ENCODE assay signal across 20 cellular contexts in the genomic region with DNA sequence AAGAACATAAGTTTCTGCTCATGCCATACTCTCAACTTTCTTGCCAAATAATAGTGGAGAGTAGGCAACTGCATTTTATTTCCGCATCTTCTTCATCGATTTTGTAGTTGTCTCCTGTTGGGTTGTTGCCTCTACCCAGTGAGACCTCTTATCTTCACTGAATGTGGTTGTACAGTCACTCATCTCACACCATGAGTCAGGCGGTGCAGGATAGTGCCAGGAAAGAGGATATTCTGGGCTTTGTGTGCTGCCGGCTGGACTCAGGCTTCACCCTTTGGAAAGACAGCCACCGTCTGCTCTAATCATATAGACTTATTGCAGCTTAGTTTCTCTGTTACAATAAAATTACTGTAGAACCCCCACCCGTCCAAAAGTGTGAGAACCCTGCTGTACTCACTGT.
DNase-seq lines count a peak whose midpoint lies in the region; ATAC-seq and TF ChIP-seq lines count a peak whose summit lies in the region.
"Had no signal": no experiment of that assay in that cellular context is flagged by ENCODE, and none has a peak within 500 bp of the region (broad histone marks: within the 10 kb centered on the region; RNA-seq: fewer than 3 reads in every experiment).

No MANE protein-coding gene starts in this region.

- H3K9me3 ChIP-seq in left ventricle myocardium inferior (replicated peaks) (peaks cover 10% of the 10 kb centered on the region), esophagus squamous epithelium (no peaks in the 10 kb centered on the region)
- H3K9me3 ChIP-seq: SJSA1, thoracic aorta had no signal

- no peak overlapping the region for H3K27ac ChIP-seq in left ventricle myocardium inferior (replicated peaks)
- no peak overlapping the region for H3K27ac ChIP-seq in foreskin keratinocyte
- no peak overlapping the region for H3K27ac ChIP-seq in esophagus squamous epithelium
- H3K27ac ChIP-seq: dorsolateral prefrontal cortex, HL-60, SJSA1, thoracic aorta had no signal

- H3K36me3 ChIP-seq in left ventricle myocardium inferior (no peaks in the 10 kb centered on the region), esophagus squamous epithelium (no peaks in the 10 kb centered on the region)
- H3K36me3 ChIP-seq: SJSA1, thoracic aorta had no signal

- DNase-seq in Right ventricle myocardium superior (no peak), left ventricle myocardium inferior (no peak), astrocyte of the hippocampus (ENCODE audit: low read depth, low spot score) (peak; percentile 20), foreskin keratinocyte (no peak), esophagus squamous epithelium (lab: John Stamatoyannopoulos, UW) (no peak), globus pallidus (ENCODE audit: low spot score) (no peak)
- DNase-seq: activated CD4-positive, CD25-positive, alpha-beta regulatory T cell; activated CD8-positive, alpha-beta memory T cell treated with anti-CD3 and anti-CD28 coated beads for 24 hours; CD8-positive, alpha-beta T cell; dorsolateral prefrontal cortex; H7; hippocampal formation; kidney; NCI-H1930; NCI-H526 treated with DMSO at 0.1 percent for 48 hours had no signal

- TF ChIP-seq CTCF in left ventricle myocardium inferior (IDR thresholded peaks at IDR 0.05; ENCODE audit: borderline replicate concordance) (no peak), foreskin keratinocyte (conservative IDR thresholded peaks at IDR 0.05) (no peak), esophagus squamous epithelium (IDR thresholded peaks at IDR 0.05) (no peak)

- TF ChIP-seq POLR2A in esophagus squamous epithelium (IDR thresholded peaks at IDR 0.05) = no peak

- H3K4me3 ChIP-seq in left ventricle myocardium inferior = no peak overlapping the region
- no peak overlapping the region for H3K4me3 ChIP-seq in esophagus squamous epithelium
- H3K4me3 ChIP-seq: dorsolateral prefrontal cortex, SJSA1, thoracic aorta had no signal

- H3K27me3 ChIP-seq in left ventricle myocardium inferior (ENCODE audit: low read depth) (no peaks in the 10 kb centered on the region), foreskin keratinocyte (peaks cover 3% of the 10 kb centered on the region), esophagus squamous epithelium (peaks cover 0 to 10% (median 0%) of the 10 kb centered on the region in 4 donors)
- H3K27me3 ChIP-seq: SJSA1 had no signal

- WGBS in esophagus squamous epithelium, 2 donors = 80 to 88% methylated on average over 5 to 6 of the region's 6 CpGs

- intact Hi-C loops in Right ventricle myocardium superior (cut with DNase I) = no loop called here
- intact Hi-C loops in left ventricle myocardium inferior (cut with micrococcal nuclease) = no loop called here
- intact Hi-C loops in esophagus squamous epithelium (cut with DNase I) = no loop called here

- H3K4me1 ChIP-seq in left ventricle myocardium inferior (no peaks in the 10 kb centered on the region), foreskin keratinocyte (no peaks in the 10 kb centered on the region), esophagus squamous epithelium (no peaks in the 10 kb centered on the region)

- ATAC-seq in Right ventricle myocardium superior (ENCODE audit: poor library complexity) (peak; percentile 80), foreskin keratinocyte (peak; percentile 61), GM21381 (IDR thresholded peaks at IDR 0.05; ENCODE audit: unreplicated experiment) (no peak), HG02588 (IDR thresholded peaks at IDR 0.05; ENCODE audit: unreplicated experiment) (no peak)
- ATAC-seq: CD8-positive, alpha-beta T cell had no signal

Comparison
In these comparisons a context has a peak if more than half of its experiments do, and no peak if none do; other contexts are left out.
1. ATAC-seq: peak in Right ventricle myocardium superior (single experiment) and foreskin keratinocyte (single experiment); none in GM21381 (single experiment) and HG02588 (single experiment).